In genomic region chr16:12893050-12893750, GRCh38 we compare ENCODE assay signal across 31 cellular contexts. TPM values are rescaled to one million over a fixed set of nuclear protein-coding genes. Genes with fewer than 3 reads are reported as not detected.
"Had no signal": no experiment of that assay in that cellular context is flagged by ENCODE, and none has a peak within 500 bp of the region (broad histone marks: within the 10 kb centered on the region; RNA-seq: fewer than 3 reads in every experiment).

No MANE protein-coding gene starts in this region.

- H3K36me3 ChIP-seq: neural progenitor cell, ovary, spleen, suprapubic skin, tibial artery, transverse colon, upper lobe of right lung, uterus had no signal

- H3K9ac ChIP-seq: neural progenitor cell, parathyroid adenoma had no signal

- ATAC-seq: natural killer cell; psoas muscle; right cardiac atrium; sciatic nerve; stimulated activated memory B cell treated with anti-CD40 and anti-IgM and Interleukin-4, amounts not matched to agents 10 μg/mL and 1 μg/mL and 100 μg/mL, for 72 hours; stimulated activated naive CD8-positive, alpha-beta T cell treated with anti-CD3 and anti-CD28 coated beads, Interleukin-15, amount 100 ng/mL, for 72 hours; stimulated activated naive CD8-positive, alpha-beta T cell treated with anti-CD3 and anti-CD28 coated beads, Interleukin-15, Interleukin-2, amounts not matched to agents 100 U/mL and 50 U/mL, for 24 hours; upper lobe of right lung had no signal

- H3K4me3 Mint-ChIP-seq: natural killer cell; nephron; neural progenitor cell; stimulated activated memory B cell treated with anti-CD40 and anti-IgM and Interleukin-4, amounts not matched to agents 10 μg/mL and 1 μg/mL and 100 μg/mL, for 72 hours; stimulated activated naive CD8-positive, alpha-beta T cell treated with anti-CD3 and anti-CD28 coated beads, Interleukin-15, amount 100 ng/mL, for 72 hours; type B pancreatic cell had no signal

- H3K27ac Mint-ChIP-seq: natural killer cell; nephron; neural progenitor cell; progenitor cell of endocrine pancreas; stimulated activated memory B cell treated with anti-CD40 and anti-IgM and Interleukin-4, amounts not matched to agents 10 μg/mL and 1 μg/mL and 100 μg/mL, for 72 hours; stimulated activated naive CD8-positive, alpha-beta T cell treated with anti-CD3 and anti-CD28 coated beads, Interleukin-15, amount 100 ng/mL, for 72 hours; type B pancreatic cell had no signal

- H3K27me3 ChIP-seq: neural progenitor cell, ovary, testis, uterus had no signal

- H3K4me1 Mint-ChIP-seq: natural killer cell; nephron; stimulated activated memory B cell treated with anti-CD40 and anti-IgM and Interleukin-4, amounts not matched to agents 10 μg/mL and 1 μg/mL and 100 μg/mL, for 72 hours; stimulated activated naive CD8-positive, alpha-beta T cell treated with anti-CD3 and anti-CD28 coated beads, Interleukin-15, amount 100 ng/mL, for 72 hours had no signal

- H3K4me2 ChIP-seq: neural progenitor cell, smooth muscle cell had no signal

- H3K4me3 ChIP-seq: neural progenitor cell, ovary, psoas muscle, skin epidermis, smooth muscle cell, spleen, suprapubic skin, testis, tibial artery, transverse colon, upper lobe of right lung, uterus had no signal

- H3K4me1 ChIP-seq: neural progenitor cell, parathyroid adenoma, psoas muscle, spleen, suprapubic skin, testis, tibial artery, transverse colon, upper lobe of right lung, uterus had no signal

- DNase-seq: natural killer cell; occipital lobe; ovary; posterior cingulate gyrus; psoas muscle; right cardiac atrium; spleen; stimulated activated CD4-positive, alpha-beta T cell treated with anti-CD3 and anti-CD28 coated beads, Interleukin-12 subunit alpha, Interleukin-12 subunit beta, amount 100 ng/mL, for 4 hours; stimulated activated CD4-positive, alpha-beta T cell treated with anti-CD3 and anti-CD28 coated beads, Interleukin-1b, Interleukin-23, amount 100 ng/mL, for 48 hours; stimulated activated CD4-positive, alpha-beta T cell treated with anti-CD3 and anti-CD28 coated beads, Interleukin-4, amount 100 ng/mL, for 1 hour; stimulated activated CD4-positive, alpha-beta T cell treated with anti-CD3 and anti-CD28 coated beads, Interleukin-4, amount 100 ng/mL, for 4 hours; stimulated activated CD8-positive, alpha-beta memory T cell treated with anti-CD3 and anti-CD28 coated beads, Interleukin-4, amount 100 ng/mL, for 48 hours; stimulated activated naive CD4-positive, alpha-beta T cell; stimulated activated naive CD8-positive, alpha-beta T cell treated with anti-CD3 and anti-CD28 coated beads, Interleukin-15, amount 100 ng/mL, for 72 hours; stimulated activated naive CD8-positive, alpha-beta T cell treated with anti-CD3 and anti-CD28 coated beads, Interleukin-15, Interleukin-2, amounts not matched to agents 100 U/mL and 50 U/mL, for 24 hours; substantia nigra; testis; tibial artery; transverse colon; upper lobe of right lung; uterus had no signal

- H2AFZ ChIP-seq: neural progenitor cell, parathyroid adenoma had no signal

- H3K36me3 Mint-ChIP-seq: natural killer cell; neural progenitor cell; stimulated activated memory B cell treated with anti-CD40 and anti-IgM and Interleukin-4, amounts not matched to agents 10 μg/mL and 1 μg/mL and 100 μg/mL, for 72 hours; type B pancreatic cell had no signal

- H3K9me3 Mint-ChIP-seq: natural killer cell; nephron; neural progenitor cell; stimulated activated memory B cell treated with anti-CD40 and anti-IgM and Interleukin-4, amounts not matched to agents 10 μg/mL and 1 μg/mL and 100 μg/mL, for 72 hours; stimulated activated naive CD8-positive, alpha-beta T cell treated with anti-CD3 and anti-CD28 coated beads, Interleukin-15, amount 100 ng/mL, for 72 hours; type B pancreatic cell had no signal

- H3K79me2 ChIP-seq: parathyroid adenoma had no signal

- H3K27ac ChIP-seq: neural progenitor cell, ovary, parathyroid adenoma, psoas muscle, skin epidermis, spleen, suprapubic skin, testis, tibial artery, transverse colon, upper lobe of right lung, uterus had no signal

- H3K9me3 ChIP-seq: ovary, psoas muscle, spleen, suprapubic skin, testis, tibial artery, transverse colon, upper lobe of right lung, uterus had no signal

RNA-seq across cellular contexts. Expression of gene SHISA9, which starts 8.2 kb away (rescaled TPM):
- total RNA-seq: upper lobe of right lung had no signal
- polyA plus RNA-seq: smooth muscle cell had no signal
